In the genomic region with DNA sequence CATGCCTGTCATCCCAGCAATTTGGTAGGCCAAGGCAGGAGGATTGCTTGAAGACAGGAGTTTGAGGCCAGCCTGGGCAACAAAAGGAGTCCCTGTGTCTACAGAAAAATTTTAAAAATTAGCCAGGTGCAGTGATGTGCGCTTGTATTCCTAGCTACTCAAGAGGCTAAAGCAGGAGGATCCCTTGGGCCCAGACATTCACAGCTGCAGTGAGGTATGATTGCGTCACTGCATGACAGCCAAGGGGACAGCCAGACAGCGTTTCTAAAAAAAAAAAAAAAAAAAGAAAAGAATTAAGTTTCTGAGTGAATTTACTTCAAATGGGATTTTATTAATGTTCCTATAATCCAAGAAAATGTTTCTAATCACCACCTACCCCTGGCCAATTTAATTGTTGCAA, we compare ENCODE assay signal across 25 cellular contexts.
A peak's percentile ranks its signal among the peaks of the same experiment; 100 is the strongest.
DNase-seq lines count a peak whose midpoint lies in the region; ATAC-seq and TF ChIP-seq lines count a peak whose summit lies in the region.
"Had no signal": no experiment of that assay in that cellular context is flagged by ENCODE, and none has a peak within 500 bp of the region (broad histone marks: within the 10 kb centered on the region; RNA-seq: fewer than 3 reads in every experiment).

No MANE protein-coding gene starts in this region.

- H3K4me1 Mint-ChIP-seq in stimulated activated naive B cell treated with anti-CD40 and anti-IgM and Interleukin-4, amounts not matched to agents 10 μg/mL and 1 μg/mL and 100 μg/mL, for 72 hours: no peaks in the 10 kb centered on the region
- H3K4me1 Mint-ChIP-seq: activated naive CD4-positive, alpha-beta T cell treated with anti-CD3 and anti-CD28 coated beads, Interleukin-2, amount 50 U/mL, for 24 hours; nephron progenitor cell; stimulated activated effector memory CD8-positive, alpha-beta T cell treated with anti-CD3 and anti-CD28 coated beads, Interleukin-12 subunit alpha, Interleukin-12 subunit beta, amount 100 ng/mL, for 72 hours had no signal

- H3K36me3 Mint-ChIP-seq in stimulated activated naive B cell treated with anti-CD40 and anti-IgM and Interleukin-4, amounts not matched to agents 10 μg/mL and 1 μg/mL and 100 μg/mL, for 72 hours: no peaks in the 10 kb centered on the region
- H3K36me3 Mint-ChIP-seq: activated naive CD4-positive, alpha-beta T cell treated with anti-CD3 and anti-CD28 coated beads, Interleukin-2, amount 50 U/mL, for 24 hours; stimulated activated effector memory CD8-positive, alpha-beta T cell treated with anti-CD3 and anti-CD28 coated beads, Interleukin-12 subunit alpha, Interleukin-12 subunit beta, amount 100 ng/mL, for 72 hours had no signal

- H3K9me3 Mint-ChIP-seq in stimulated activated naive B cell treated with anti-CD40 and anti-IgM and Interleukin-4, amounts not matched to agents 10 μg/mL and 1 μg/mL and 100 μg/mL, for 72 hours: peaks cover 0 to 4% of the 10 kb centered on the region in 2 donors
- H3K9me3 Mint-ChIP-seq: nephron progenitor cell had no signal

- ATAC-seq in HG02623 (IDR thresholded peaks at IDR 0.05; ENCODE audit: unreplicated experiment) (no peak), GM21423 (IDR thresholded peaks at IDR 0.05; ENCODE audit: unreplicated experiment) (no peak)
- ATAC-seq in stimulated activated naive B cell treated with anti-CD40 and anti-IgM and Interleukin-4, amounts not matched to agents 10 μg/mL and 1 μg/mL and 100 μg/mL, for 72 hours (replicated peaks): no peak
- ATAC-seq: stimulated activated effector memory CD8-positive, alpha-beta T cell treated with anti-CD3 and anti-CD28 coated beads, Interleukin-12 subunit alpha, Interleukin-12 subunit beta, amount 100 ng/mL, for 72 hours had no signal

- H3K4me3 Mint-ChIP-seq in stimulated activated naive B cell treated with anti-CD40 and anti-IgM and Interleukin-4, amounts not matched to agents 10 μg/mL and 1 μg/mL and 100 μg/mL, for 72 hours: no peak overlapping the region
- H3K4me3 Mint-ChIP-seq: activated naive CD4-positive, alpha-beta T cell treated with anti-CD3 and anti-CD28 coated beads, Interleukin-2, amount 50 U/mL, for 24 hours; nephron progenitor cell; stimulated activated effector memory CD8-positive, alpha-beta T cell treated with anti-CD3 and anti-CD28 coated beads, Interleukin-12 subunit alpha, Interleukin-12 subunit beta, amount 100 ng/mL, for 72 hours had no signal

- H3K4me3 ChIP-seq in choroid plexus epithelial cell (ENCODE audit: low read depth, low read length): no peak overlapping the region
- H3K4me3 ChIP-seq: BLaER1 treated with 17β-estradiol and CSF1 and Interleukin-3, amounts not matched to agents 10 nM and 100 nM; GM23248; Peyer's patch; SJSA1; suprapubic skin; vagina had no signal

- H3K27ac Mint-ChIP-seq in stimulated activated naive B cell treated with anti-CD40 and anti-IgM and Interleukin-4, amounts not matched to agents 10 μg/mL and 1 μg/mL and 100 μg/mL, for 72 hours: no peak overlapping the region
- H3K27ac Mint-ChIP-seq: activated naive CD4-positive, alpha-beta T cell treated with anti-CD3 and anti-CD28 coated beads, Interleukin-2, amount 50 U/mL, for 24 hours; nephron progenitor cell; stimulated activated effector memory CD8-positive, alpha-beta T cell treated with anti-CD3 and anti-CD28 coated beads, Interleukin-12 subunit alpha, Interleukin-12 subunit beta, amount 100 ng/mL, for 72 hours had no signal

- no peak for TF ChIP-seq CTCF in choroid plexus epithelial cell (conservative IDR thresholded peaks at IDR 0.05; ENCODE audit: low read depth, low read length)

- DNase-seq in DMS53 (lab: John Stamatoyannopoulos, UW) (peak; percentile 78), NCI-H1417 (lab: John Stamatoyannopoulos, UW) (peak; percentile 49 to 90 (median 77)), NCI-H2171 (lab: John Stamatoyannopoulos, UW) (peak; percentile 55), choroid plexus epithelial cell (ENCODE audit: low read depth) (peak; percentile 5), germinal center (ENCODE audit: low spot score) (no peak)
- DNase-seq in stimulated activated naive B cell treated with anti-CD40 and anti-IgM and Interleukin-4, amounts not matched to agents 10 μg/mL and 1 μg/mL and 100 μg/mL, for 72 hours: no peak
- DNase-seq: activated CD4-positive, alpha-beta T cell treated with anti-CD3 and anti-CD28 coated beads for 4 hours; anterior cingulate cortex; caudate nucleus; foreskin fibroblast; GM23248; hypothalamus; MM.1S; NCI-H226; nephron progenitor cell; Peyer's patch; stimulated activated CD4-positive, alpha-beta T cell treated with anti-CD3 and anti-CD28 coated beads, Interleukin-1b, Interleukin-23, amount 100 ng/mL, for 48 hours had no signal

- H3K27me3 Mint-ChIP-seq in stimulated activated naive B cell treated with anti-CD40 and anti-IgM and Interleukin-4, amounts not matched to agents 10 μg/mL and 1 μg/mL and 100 μg/mL, for 72 hours: no peaks in the 10 kb centered on the region
- H3K27me3 Mint-ChIP-seq: activated naive CD4-positive, alpha-beta T cell treated with anti-CD3 and anti-CD28 coated beads, Interleukin-2, amount 50 U/mL, for 24 hours had no signal

Comparison
In these comparisons a context has a peak if more than half of its experiments do, and no peak if none do; other contexts are left out.
1. DNase-seq: peak in DMS53 (single experiment), NCI-H1417 (3 of 3), NCI-H2171 (single experiment) and choroid plexus epithelial cell (single experiment); none in stimulated activated naive B cell treated with anti-CD40 and anti-IgM and Interleukin-4, amounts not matched to agents 10 μg/mL and 1 μg/mL and 100 μg/mL, for 72 hours (single experiment) and germinal center (single experiment).